ENCODE assay signal across 1 cellular context in genomic region chr1:111639602-111640198, GRCh38.
TF ChIP-seq lines count a peak whose summit lies in the region.

No MANE protein-coding gene starts in this region.

TF ChIP-seq in HepG2, 621 proteins besides CTCF, POLR2A, EP300 and RAD21 (continued from another document):
- 0 out of 2 replicates have a peak, but pooled peaks have one; percentile 27 for TF ChIP-seq ARID5B (CRISPR knock-in tag; IDR thresholded peaks at IDR 0.05)
